In the genomic region with DNA sequence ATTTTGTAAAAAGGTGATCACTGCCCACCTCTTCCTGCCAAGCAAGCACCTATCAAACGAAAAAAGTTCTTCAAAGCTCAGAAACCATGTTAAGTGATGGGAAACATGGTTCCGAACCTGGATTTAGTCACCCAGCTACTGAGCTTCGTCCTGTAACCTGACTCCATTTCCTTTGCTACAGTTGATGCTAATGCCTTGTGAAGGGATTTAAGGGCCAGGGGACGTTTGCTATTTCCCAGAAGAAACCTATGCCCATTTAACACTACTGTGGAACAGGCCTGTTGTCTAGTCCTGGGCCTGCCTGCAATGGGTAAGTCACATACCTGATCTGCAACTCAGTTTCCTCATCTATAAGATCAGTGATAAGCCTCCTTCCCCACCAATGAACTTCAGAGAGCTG, we compare ENCODE assay signal across 1 cellular context.
TF ChIP-seq lines count a peak whose summit lies in the region.

No MANE protein-coding gene starts in this region.

TF ChIP-seq in H1, 55 proteins besides CTCF, POLR2A, EP300 and RAD21:
- no peak for TF ChIP-seq JUN (IDR thresholded peaks at IDR 0.05; ENCODE audit: low read depth, low read length)
- TF ChIP-seq TBP (IDR thresholded peaks at IDR 0.05; ENCODE audit: low read depth, low read length) = no peak
- no peak for TF ChIP-seq CHD7 (IDR thresholded peaks at IDR 0.05; ENCODE audit: insufficient replicate concordance, low read length)
- TF ChIP-seq EGR1 (IDR thresholded peaks at IDR 0.05; ENCODE audit: borderline replicate concordance, low read depth, low read length) = no peak
- TF ChIP-seq GTF2F1 (IDR thresholded peaks at IDR 0.05; ENCODE audit: borderline replicate concordance, low read depth, low read length) = no peak
- no peak for TF ChIP-seq CTBP2 (IDR thresholded peaks at IDR 0.05; ENCODE audit: borderline replicate concordance, insufficient read depth, insufficient read length, low read length)
- TF ChIP-seq TEAD4 (IDR thresholded peaks at IDR 0.05; ENCODE audit: low read depth, low read length) = no peak
- no peak for TF ChIP-seq POLR2AphosphoS5 (IDR thresholded peaks at IDR 0.05; ENCODE audit: low read depth, low read length)
- no peak for TF ChIP-seq CBX8 (IDR thresholded peaks at IDR 0.05; ENCODE audit: borderline replicate concordance, low read depth, low read length)
- TF ChIP-seq KDM4A (IDR thresholded peaks at IDR 0.05; ENCODE audit: low read depth, low read length, severe bottlenecking) = no peak
- no peak for TF ChIP-seq SIN3A (conservative IDR thresholded peaks at IDR 0.05 in 1 of 2, IDR thresholded peaks at IDR 0.05 in 1 of 2; ENCODE audit: low read depth in 1 of 2, low read length in 2 of 2)
- TF ChIP-seq MAFK (IDR thresholded peaks at IDR 0.05; ENCODE audit: low read depth, low read length) = no peak
- TF ChIP-seq CREB1 (IDR thresholded peaks at IDR 0.05) = no peak
- TF ChIP-seq TCF12 (IDR thresholded peaks at IDR 0.05; ENCODE audit: low read depth, low read length) = no peak
- no peak for TF ChIP-seq ATF2 (IDR thresholded peaks at IDR 0.05; ENCODE audit: low read length)
